In the genomic region with DNA sequence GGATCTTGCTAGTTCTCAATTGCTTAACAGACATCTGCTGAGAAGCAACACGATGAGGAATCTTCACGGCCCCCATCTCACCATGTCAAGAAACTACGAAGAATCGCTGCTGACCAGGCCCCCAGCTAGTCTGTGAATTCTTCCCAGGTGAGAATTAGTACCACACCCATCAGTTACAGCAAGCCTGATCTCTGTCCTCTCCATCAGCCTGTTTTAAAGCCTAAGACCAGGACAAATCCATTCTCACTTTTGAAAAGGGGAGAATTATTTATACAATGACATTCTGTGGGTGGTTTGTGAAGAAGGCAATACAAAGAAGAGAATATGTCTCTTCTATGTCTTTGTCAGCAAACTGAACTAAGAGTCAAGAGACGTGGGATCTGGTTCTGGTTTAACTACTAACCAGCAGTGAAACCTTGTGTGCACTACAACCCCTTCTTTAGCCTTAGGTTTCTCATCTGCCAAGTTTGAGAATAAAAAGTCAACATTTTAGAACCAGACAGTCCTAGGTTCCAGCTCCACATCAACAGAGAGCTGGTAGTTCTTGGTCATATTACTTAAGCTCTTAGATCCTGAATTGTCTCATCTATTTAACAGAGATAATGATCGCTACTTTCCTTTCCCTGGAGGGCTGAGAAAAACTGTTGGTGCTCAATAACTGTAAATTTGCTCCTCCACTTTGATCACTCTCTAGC, we compare ENCODE assay signal across 3 cellular contexts.
TF ChIP-seq lines count a peak whose summit lies in the region.

No MANE protein-coding gene starts in this region.

TF ChIP-seq in liver, 16 proteins besides CTCF, POLR2A, EP300 and RAD21:
- TF ChIP-seq, protein P1, sequence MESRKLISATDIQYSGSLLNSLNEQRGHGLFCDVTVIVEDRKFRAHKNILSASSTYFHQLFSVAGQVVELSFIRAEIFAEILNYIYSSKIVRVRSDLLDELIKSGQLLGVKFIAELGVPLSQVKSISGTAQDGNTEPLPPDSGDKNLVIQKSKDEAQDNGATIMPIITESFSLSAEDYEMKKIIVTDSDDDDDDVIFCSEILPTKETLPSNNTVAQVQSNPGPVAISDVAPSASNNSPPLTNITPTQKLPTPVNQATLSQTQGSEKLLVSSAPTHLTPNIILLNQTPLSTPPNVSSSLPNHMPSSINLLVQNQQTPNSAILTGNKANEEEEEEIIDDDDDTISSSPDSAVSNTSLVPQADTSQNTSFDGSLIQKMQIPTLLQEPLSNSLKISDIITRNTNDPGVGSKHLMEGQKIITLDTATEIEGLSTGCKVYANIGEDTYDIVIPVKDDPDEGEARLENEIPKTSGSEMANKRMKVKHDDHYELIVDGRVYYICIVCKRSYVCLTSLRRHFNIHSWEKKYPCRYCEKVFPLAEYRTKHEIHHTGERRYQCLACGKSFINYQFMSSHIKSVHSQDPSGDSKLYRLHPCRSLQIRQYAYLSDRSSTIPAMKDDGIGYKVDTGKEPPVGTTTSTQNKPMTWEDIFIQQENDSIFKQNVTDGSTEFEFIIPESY (IDR thresholded peaks at IDR 0.05), result no peak
- TF ChIP-seq EGR1 (IDR thresholded peaks at IDR 0.05; ENCODE audit: low read depth in 2 of 2) (no peak), YY1 (IDR thresholded peaks at IDR 0.05) (no peak), GABPA (IDR thresholded peaks at IDR 0.05 in 1 of 2, conservative IDR thresholded peaks at IDR 0.05 in 1 of 2) (no peak), FOXA1 (IDR thresholded peaks at IDR 0.05) (no peak), SP1 (IDR thresholded peaks at IDR 0.05) (no peak), NR2F2 (IDR thresholded peaks at IDR 0.05) (no peak), TAF1 (conservative IDR thresholded peaks at IDR 0.05) (no peak)
- TF ChIP-seq, protein P2, sequence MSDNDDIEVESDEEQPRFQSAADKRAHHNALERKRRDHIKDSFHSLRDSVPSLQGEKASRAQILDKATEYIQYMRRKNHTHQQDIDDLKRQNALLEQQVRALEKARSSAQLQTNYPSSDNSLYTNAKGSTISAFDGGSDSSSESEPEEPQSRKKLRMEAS (IDR thresholded peaks at IDR 0.05), result no peak
- TF ChIP-seq, protein P3, sequence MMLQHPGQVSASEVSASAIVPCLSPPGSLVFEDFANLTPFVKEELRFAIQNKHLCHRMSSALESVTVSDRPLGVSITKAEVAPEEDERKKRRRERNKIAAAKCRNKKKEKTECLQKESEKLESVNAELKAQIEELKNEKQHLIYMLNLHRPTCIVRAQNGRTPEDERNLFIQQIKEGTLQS (IDR thresholded peaks at IDR 0.05), result no peak

TF ChIP-seq in HepG2, 621 proteins besides CTCF, POLR2A, EP300 and RAD21:
- TF ChIP-seq ZSCAN30 (CRISPR knock-in tag; IDR thresholded peaks at IDR 0.05) (no peak), CHD4 (IDR thresholded peaks at IDR 0.05; ENCODE audit: borderline replicate concordance, low read length) (no peak), NKX3-1 (CRISPR knock-in tag; IDR thresholded peaks at IDR 0.05) (no peak), MXD4 (CRISPR knock-in tag; IDR thresholded peaks at IDR 0.05) (no peak), NFE2L1 (CRISPR knock-in tag; IDR thresholded peaks at IDR 0.05; ENCODE audit: borderline replicate concordance) (no peak), ZNF496 (CRISPR knock-in tag; IDR thresholded peaks at IDR 0.05; ENCODE audit: insufficient replicate concordance) (no peak), SOX5 (CRISPR knock-in tag; IDR thresholded peaks at IDR 0.05; ENCODE audit: borderline replicate concordance) (no peak), ZFP36 (IDR thresholded peaks at IDR 0.05; ENCODE audit: borderline replicate concordance, low read depth, low read length, partially characterized antibody) (no peak), EED (CRISPR knock-in tag; IDR thresholded peaks at IDR 0.05) (no peak), TAF15 (IDR thresholded peaks at IDR 0.05; ENCODE audit: low read depth, low read length, poor library complexity, severe bottlenecking) (no peak)
- TF ChIP-seq, protein P4, sequence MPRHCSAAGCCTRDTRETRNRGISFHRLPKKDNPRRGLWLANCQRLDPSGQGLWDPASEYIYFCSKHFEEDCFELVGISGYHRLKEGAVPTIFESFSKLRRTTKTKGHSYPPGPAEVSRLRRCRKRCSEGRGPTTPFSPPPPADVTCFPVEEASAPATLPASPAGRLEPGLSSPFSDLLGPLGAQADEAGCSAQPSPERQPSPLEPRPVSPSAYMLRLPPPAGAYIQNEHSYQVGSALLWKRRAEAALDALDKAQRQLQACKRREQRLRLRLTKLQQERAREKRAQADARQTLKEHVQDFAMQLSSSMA (CRISPR knock-in tag; IDR thresholded peaks at IDR 0.05), result no peak

TF ChIP-seq in K562, 482 proteins besides CTCF, POLR2A, EP300 and RAD21:
- TF ChIP-seq XRCC3 (IDR thresholded peaks at IDR 0.05) (no peak), ZNF449 (CRISPR knock-in tag; IDR thresholded peaks at IDR 0.05) (no peak), KLF13 (tag; IDR thresholded peaks at IDR 0.05; ENCODE audit: borderline replicate concordance, low read depth) (no peak), FOXJ3 (CRISPR knock-in tag; IDR thresholded peaks at IDR 0.05) (no peak), NUFIP1 (IDR thresholded peaks at IDR 0.05; ENCODE audit: partially characterized antibody) (no peak)
- TF ChIP-seq, protein P5, sequence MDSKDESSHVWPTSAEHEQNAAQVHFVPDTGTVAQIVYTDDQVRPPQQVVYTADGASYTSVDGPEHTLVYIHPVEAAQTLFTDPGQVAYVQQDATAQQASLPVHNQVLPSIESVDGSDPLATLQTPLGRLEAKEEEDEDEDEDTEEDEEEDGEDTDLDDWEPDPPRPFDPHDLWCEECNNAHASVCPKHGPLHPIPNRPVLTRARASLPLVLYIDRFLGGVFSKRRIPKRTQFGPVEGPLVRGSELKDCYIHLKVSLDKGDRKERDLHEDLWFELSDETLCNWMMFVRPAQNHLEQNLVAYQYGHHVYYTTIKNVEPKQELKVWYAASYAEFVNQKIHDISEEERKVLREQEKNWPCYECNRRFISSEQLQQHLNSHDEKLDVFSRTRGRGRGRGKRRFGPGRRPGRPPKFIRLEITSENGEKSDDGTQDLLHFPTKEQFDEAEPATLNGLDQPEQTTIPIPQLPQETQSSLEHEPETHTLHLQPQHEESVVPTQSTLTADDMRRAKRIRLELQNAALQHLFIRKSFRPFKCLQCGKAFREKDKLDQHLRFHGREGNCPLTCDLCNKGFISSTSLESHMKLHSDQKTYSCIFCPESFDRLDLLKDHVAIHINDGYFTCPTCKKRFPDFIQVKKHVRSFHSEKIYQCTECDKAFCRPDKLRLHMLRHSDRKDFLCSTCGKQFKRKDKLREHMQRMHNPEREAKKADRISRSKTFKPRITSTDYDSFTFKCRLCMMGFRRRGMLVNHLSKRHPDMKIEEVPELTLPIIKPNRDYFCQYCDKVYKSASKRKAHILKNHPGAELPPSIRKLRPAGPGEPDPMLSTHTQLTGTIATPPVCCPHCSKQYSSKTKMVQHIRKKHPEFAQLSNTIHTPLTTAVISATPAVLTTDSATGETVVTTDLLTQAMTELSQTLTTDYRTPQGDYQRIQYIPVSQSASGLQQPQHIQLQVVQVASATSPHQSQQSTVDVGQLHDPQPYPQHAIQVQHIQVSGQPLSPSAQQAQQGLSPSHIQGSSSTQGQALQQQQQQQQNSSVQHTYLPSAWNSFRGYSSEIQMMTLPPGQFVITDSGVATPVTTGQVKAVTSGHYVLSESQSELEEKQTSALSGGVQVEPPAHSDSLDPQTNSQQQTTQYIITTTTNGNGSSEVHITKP (IDR thresholded peaks at IDR 0.05; ENCODE audit: partially characterized antibody), result peak; percentile 56
